Comparison of ENCODE assay signal across 7 cellular contexts in the genomic region with DNA sequence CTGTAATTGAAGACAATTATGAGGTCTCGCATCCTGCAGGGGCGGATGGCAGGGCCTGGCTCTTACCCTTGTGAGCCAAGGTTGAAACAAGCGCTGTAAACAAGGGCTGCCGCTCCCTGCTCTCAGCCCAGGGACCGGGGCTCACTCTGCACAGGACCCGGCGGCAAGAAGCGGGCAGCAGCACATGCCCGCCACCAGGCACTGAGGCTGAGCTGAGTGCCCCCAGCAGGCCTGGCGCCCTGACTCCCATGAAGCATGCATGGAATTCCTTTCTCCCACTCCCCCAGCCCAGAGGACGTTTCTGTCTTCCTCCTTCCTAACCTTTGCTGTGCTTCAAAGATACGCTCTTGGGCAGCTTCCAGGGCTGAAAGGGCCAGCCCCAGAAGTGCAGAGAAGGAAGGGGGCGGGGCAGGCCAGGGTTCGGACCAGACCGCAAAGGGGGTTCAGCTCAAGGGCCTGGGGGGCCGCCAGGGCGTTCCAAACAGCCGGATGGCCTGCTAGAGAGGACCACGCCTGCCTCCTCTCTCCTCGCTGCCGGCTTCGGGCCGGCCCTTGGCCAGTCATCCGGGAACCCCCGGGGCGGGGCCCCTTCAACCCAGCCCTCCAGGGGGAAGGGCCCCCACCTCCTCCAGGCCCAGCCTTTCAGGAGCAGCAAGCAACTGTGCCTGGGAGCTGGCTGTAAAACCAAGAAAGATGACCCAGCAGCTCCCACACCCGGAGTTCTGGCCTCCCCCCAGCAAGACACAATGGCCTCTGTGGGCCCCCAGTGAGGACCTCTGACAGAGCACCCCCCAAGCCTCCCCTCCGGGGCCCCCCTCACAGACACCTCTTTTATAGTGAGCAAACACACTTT.
DNase-seq lines count a peak whose midpoint lies in the region; ATAC-seq and TF ChIP-seq lines count a peak whose summit lies in the region.

No MANE protein-coding gene starts in this region.

- H3K27ac ChIP-seq in thyroid gland = peak overlapping the region; percentile 88 to 96 (median 91)

- H3K4me3 ChIP-seq in epithelial cell of proximal tubule (ENCODE audit: low read depth, low read length) (peak overlapping the region; percentile 41), thyroid gland (replicated peaks in 1 of 3) (peak overlapping the region in 1 of 3 donors; percentile 17)

- DNase-seq in epithelial cell of proximal tubule (ENCODE audit: low read depth) (no peak), mesothelial cell of epicardium (ENCODE audit: low spot score in 2 of 2, unreplicated experiment in 2 of 2) (peak; percentile 78 to 90), thyroid gland (peak; percentile 98 to 99)
- DNase-seq in activated CD8-positive, alpha-beta memory T cell treated with anti-CD3 and anti-CD28 coated beads for 24 hours = no peak

- ATAC-seq in GM21825 (IDR thresholded peaks at IDR 0.05; ENCODE audit: unreplicated experiment) (peak; percentile 46), SK-N-SH treated with all-trans-retinoic acid at 6 μM for 48 hours (peak; percentile 93), GM19455 (IDR thresholded peaks at IDR 0.05; ENCODE audit: unreplicated experiment) (no peak)

- H3K4me1 Mint-ChIP-seq in mesothelial cell of epicardium = peaks cover 74% of the 10 kb centered on the region

- TF ChIP-seq POLR2A in thyroid gland (IDR thresholded peaks at IDR 0.05) = peak in 1 of 2 donors; percentile 48

- H3K27me3 ChIP-seq in thyroid gland = no peaks in the 10 kb centered on the region

- TF ChIP-seq CTCF in epithelial cell of proximal tubule (conservative IDR thresholded peaks at IDR 0.05; ENCODE audit: low read depth, low read length) (peak; percentile 4), mesothelial cell of epicardium (IDR thresholded peaks at IDR 0.05; ENCODE audit: unreplicated experiment) (no peak), thyroid gland (IDR thresholded peaks at IDR 0.05) (peak in 3 of 6 experiments; percentile 7 to 25 (median 17))

- no peaks in the 10 kb centered on the region for H3K36me3 ChIP-seq in thyroid gland

- H3K27ac Mint-ChIP-seq in mesothelial cell of epicardium = peak overlapping the region; percentile 99

- H3K36me3 Mint-ChIP-seq in mesothelial cell of epicardium = peaks cover 6% of the 10 kb centered on the region

- no peaks in the 10 kb centered on the region for H3K9me3 ChIP-seq in thyroid gland

- 1 to 10% methylated on average over 14 to 15 of the region's 28 CpGs for WGBS in thyroid gland, 2 donors

- intact Hi-C loops in thyroid gland (cut with DNase I) = no loop called here

- H3K9me3 Mint-ChIP-seq in mesothelial cell of epicardium = no peaks in the 10 kb centered on the region

- no peaks in the 10 kb centered on the region for H3K27me3 Mint-ChIP-seq in mesothelial cell of epicardium (ENCODE audit: low read depth)

- H3K4me1 ChIP-seq in thyroid gland = peaks cover 52 to 94% of the 10 kb centered on the region in 2 donors

- H3K4me3 Mint-ChIP-seq in mesothelial cell of epicardium = peak overlapping the region; percentile 62

TF ChIP-seq in SK-N-SH treated with all-trans-retinoic acid at 6 μM for 48 hours, 23 proteins besides CTCF, POLR2A, EP300 and RAD21:
- TF ChIP-seq GLIS3 (CRISPR knock-in tag; IDR thresholded peaks at IDR 0.05) (no peak), ZNF70 (CRISPR knock-in tag; IDR thresholded peaks at IDR 0.05) (peak; percentile 82), CSDC2 (CRISPR knock-in tag; IDR thresholded peaks at IDR 0.05) (no peak), PPARA (CRISPR knock-in tag; IDR thresholded peaks at IDR 0.05; ENCODE audit: borderline replicate concordance) (no peak), SNAI2 (CRISPR knock-in tag; IDR thresholded peaks at IDR 0.05) (no peak), ZNF565 (CRISPR knock-in tag; conservative IDR thresholded peaks at IDR 0.05; ENCODE audit: low read depth) (no peak), ISL1 (CRISPR knock-in tag; IDR thresholded peaks at IDR 0.05) (no peak), ZNF8 (CRISPR knock-in tag; IDR thresholded peaks at IDR 0.05) (no peak), OSR1 (CRISPR knock-in tag; IDR thresholded peaks at IDR 0.05) (no peak), ZFP30 (CRISPR knock-in tag; IDR thresholded peaks at IDR 0.05) (no peak), TCF4 (CRISPR knock-in tag; IDR thresholded peaks at IDR 0.05; ENCODE audit: borderline replicate concordance) (no peak)
- TF ChIP-seq, protein P1, sequence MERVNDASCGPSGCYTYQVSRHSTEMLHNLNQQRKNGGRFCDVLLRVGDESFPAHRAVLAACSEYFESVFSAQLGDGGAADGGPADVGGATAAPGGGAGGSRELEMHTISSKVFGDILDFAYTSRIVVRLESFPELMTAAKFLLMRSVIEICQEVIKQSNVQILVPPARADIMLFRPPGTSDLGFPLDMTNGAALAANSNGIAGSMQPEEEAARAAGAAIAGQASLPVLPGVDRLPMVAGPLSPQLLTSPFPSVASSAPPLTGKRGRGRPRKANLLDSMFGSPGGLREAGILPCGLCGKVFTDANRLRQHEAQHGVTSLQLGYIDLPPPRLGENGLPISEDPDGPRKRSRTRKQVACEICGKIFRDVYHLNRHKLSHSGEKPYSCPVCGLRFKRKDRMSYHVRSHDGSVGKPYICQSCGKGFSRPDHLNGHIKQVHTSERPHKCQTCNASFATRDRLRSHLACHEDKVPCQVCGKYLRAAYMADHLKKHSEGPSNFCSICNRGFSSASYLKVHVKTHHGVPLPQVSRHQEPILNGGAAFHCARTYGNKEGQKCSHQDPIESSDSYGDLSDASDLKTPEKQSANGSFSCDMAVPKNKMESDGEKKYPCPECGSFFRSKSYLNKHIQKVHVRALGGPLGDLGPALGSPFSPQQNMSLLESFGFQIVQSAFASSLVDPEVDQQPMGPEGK (CRISPR knock-in tag; IDR thresholded peaks at IDR 0.05; ENCODE audit: borderline replicate concordance) = peak; percentile 91; the same call in 1 of the 2 replicates
- TF ChIP-seq, protein P2, sequence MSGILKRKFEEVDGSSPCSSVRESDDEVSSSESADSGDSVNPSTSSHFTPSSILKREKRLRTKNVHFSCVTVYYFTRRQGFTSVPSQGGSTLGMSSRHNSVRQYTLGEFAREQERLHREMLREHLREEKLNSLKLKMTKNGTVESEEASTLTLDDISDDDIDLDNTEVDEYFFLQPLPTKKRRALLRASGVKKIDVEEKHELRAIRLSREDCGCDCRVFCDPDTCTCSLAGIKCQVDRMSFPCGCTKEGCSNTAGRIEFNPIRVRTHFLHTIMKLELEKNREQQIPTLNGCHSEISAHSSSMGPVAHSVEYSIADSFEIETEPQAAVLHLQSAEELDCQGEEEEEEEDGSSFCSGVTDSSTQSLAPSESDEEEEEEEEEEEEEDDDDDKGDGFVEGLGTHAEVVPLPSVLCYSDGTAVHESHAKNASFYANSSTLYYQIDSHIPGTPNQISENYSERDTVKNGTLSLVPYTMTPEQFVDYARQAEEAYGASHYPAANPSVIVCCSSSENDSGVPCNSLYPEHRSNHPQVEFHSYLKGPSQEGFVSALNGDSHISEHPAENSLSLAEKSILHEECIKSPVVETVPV (CRISPR knock-in tag; IDR thresholded peaks at IDR 0.05) = no peak
- TF ChIP-seq, protein P3, sequence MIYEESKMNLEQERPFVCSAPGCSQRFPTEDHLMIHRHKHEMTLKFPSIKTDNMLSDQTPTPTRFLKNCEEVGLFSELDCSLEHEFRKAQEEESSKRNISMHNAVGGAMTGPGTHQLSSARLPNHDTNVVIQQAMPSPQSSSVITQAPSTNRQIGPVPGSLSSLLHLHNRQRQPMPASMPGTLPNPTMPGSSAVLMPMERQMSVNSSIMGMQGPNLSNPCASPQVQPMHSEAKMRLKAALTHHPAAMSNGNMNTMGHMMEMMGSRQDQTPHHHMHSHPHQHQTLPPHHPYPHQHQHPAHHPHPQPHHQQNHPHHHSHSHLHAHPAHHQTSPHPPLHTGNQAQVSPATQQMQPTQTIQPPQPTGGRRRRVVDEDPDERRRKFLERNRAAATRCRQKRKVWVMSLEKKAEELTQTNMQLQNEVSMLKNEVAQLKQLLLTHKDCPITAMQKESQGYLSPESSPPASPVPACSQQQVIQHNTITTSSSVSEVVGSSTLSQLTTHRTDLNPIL (CRISPR knock-in tag; IDR thresholded peaks at IDR 0.05; ENCODE audit: low read depth) = no peak

Comparison
In these comparisons a context has a peak if more than half of its experiments do, and no peak if none do; other contexts are left out.
1. DNase-seq: peak in mesothelial cell of epicardium (2 of 2) and thyroid gland (2 of 2); none in epithelial cell of proximal tubule (single experiment) and activated CD8-positive, alpha-beta memory T cell treated with anti-CD3 and anti-CD28 coated beads for 24 hours (single experiment).